7 cellular contexts compared by ENCODE assay signal in the genomic region with DNA sequence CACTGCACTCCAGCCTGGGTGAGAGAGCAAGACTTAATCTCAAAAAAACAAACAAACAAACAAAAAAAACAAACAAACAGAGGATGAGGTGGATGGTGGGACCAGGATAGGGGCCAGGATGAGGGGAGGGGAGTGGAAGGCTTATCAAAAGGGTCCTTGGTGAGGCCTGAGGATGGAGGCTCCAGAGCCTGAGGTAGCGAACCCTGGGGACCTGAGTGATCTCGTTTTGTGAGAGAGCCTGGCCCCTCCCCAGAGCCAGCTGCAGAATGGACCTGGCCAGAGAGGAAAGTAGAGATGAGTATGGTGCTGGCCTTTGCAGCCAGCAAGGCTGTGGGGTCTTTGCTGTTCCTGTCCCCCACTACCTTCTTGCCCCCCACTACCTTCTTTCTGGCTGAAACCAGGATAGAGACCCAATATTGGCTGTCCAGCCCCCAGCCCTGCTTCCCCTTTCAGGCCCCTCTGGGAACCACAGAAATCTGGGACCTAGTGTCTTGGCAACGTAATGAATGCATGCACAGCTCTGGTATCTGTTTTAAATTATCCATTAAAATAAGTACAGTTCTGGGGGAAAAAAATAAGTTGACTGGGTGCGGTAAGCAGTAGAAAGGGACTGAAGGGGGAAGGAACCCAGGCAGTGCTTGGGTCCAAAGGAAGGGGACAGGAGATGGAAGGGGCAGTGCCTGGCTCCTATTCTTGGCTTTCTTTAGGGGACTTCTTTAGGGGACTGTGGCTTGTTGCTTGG. TPM values are rescaled to one million over a fixed set of nuclear protein-coding genes. Genes with fewer than 3 reads are reported as not detected.
DNase-seq lines count a peak whose midpoint lies in the region; FAIRE-seq and TF ChIP-seq lines count a peak whose summit lies in the region.

No MANE protein-coding gene starts in this region.

- no peaks in the 10 kb centered on the region for H3K9me3 ChIP-seq in HUES64 (ENCODE audit: insufficient read depth, low read depth, low read length)
- H3K9me3 ChIP-seq in astrocyte (ENCODE audit: insufficient read depth, low read depth, low read length) = no peaks in the 10 kb centered on the region
- no peaks in the 10 kb centered on the region for H3K9me3 ChIP-seq in liver (ENCODE audit: control insufficient read depth in 4 of 4, low read length in 3 of 4)
- no peaks in the 10 kb centered on the region for H3K9me3 ChIP-seq in stomach smooth muscle (ENCODE audit: control insufficient read depth in 2 of 2, low read length in 2 of 2)

- H3K36me3 ChIP-seq in HUES64 (ENCODE audit: insufficient read depth, low read length) (no peaks in the 10 kb centered on the region), astrocyte (ENCODE audit: insufficient read depth, low read length) (peaks cover 5% of the 10 kb centered on the region), liver (ENCODE audit: control insufficient read depth in 4 of 4, insufficient read depth in 3 of 4, low read depth in 1 of 4, low read length in 3 of 4) (no peaks in the 10 kb centered on the region), stomach smooth muscle (ENCODE audit: control insufficient read depth in 2 of 2, insufficient read depth in 2 of 2, low read length in 2 of 2) (no peaks in the 10 kb centered on the region)

- H3K27me3 Mint-ChIP-seq in astrocyte (ENCODE audit: low read depth, unreplicated experiment) = no peaks in the 10 kb centered on the region

- peak overlapping the region; percentile 93; the same call in 1 of the 2 replicates for H3K4me3 ChIP-seq in HUES64 (ENCODE audit: low read length)
- no peak overlapping the region for H3K4me3 ChIP-seq in astrocyte (ENCODE audit: insufficient read depth, low read depth, low read length)
- no peak overlapping the region for H3K4me3 ChIP-seq in liver (ENCODE audit: low read depth in 1 of 3, low read length in 3 of 3)
- H3K4me3 ChIP-seq in stomach smooth muscle (ENCODE audit: low read length in 2 of 2) = peak overlapping the region in 1 of 2 donors; percentile 100

- H3K4me2 ChIP-seq in astrocyte (ENCODE audit: low read length) = peak overlapping the region; percentile 84

- no peak for TF ChIP-seq RAD21 in liver (IDR thresholded peaks at IDR 0.05)

- H4K20me1 ChIP-seq in astrocyte (ENCODE audit: insufficient read depth, low read length) = peaks cover 37% of the 10 kb centered on the region

- TF ChIP-seq CTCF in astrocyte (IDR thresholded peaks at IDR 0.05; ENCODE audit: insufficient read depth, low read depth, low read length) = no peak
- no peak for TF ChIP-seq CTCF in liver (IDR thresholded peaks at IDR 0.05; ENCODE audit: low read depth, low read length, missing input control)

- H3K27ac ChIP-seq in HUES64 (ENCODE audit: low read depth, low read length) = no peak overlapping the region
- peak overlapping the region; percentile 86 for H3K27ac ChIP-seq in astrocyte (ENCODE audit: low read depth, low read length)
- peak overlapping the region; percentile 82 to 91 for H3K27ac ChIP-seq in liver (ENCODE audit: low read depth in 1 of 2, low read length in 2 of 2)
- H3K27ac ChIP-seq in stomach smooth muscle (ENCODE audit: low read length) = peak overlapping the region; percentile 99

- DNase-seq in astrocyte (ENCODE audit: low read depth) (no peak), SHP77 treated with DMSO at 0.1 percent for 48 hours (lab: John Stamatoyannopoulos, UW) (no peak), COLO829 (ENCODE audit: low spot score) (no peak), COR-L47 (lab: John Stamatoyannopoulos, UW) (no peak)

- H3K4me1 Mint-ChIP-seq in astrocyte (ENCODE audit: low read depth, unreplicated experiment) = peaks cover 26% of the 10 kb centered on the region

- FAIRE-seq in astrocyte (lab: Jason Lieb, UNC) = no peak

- H3K4me1 ChIP-seq in HUES64 (ENCODE audit: insufficient read depth, low read length) = peaks cover 15% of the 10 kb centered on the region
- H3K4me1 ChIP-seq in astrocyte (ENCODE audit: insufficient read depth, low read length) = peaks cover 37% of the 10 kb centered on the region
- peaks cover 6 to 26% (median 15%) of the 10 kb centered on the region in 4 donors for H3K4me1 ChIP-seq in liver (ENCODE audit: control insufficient read depth in 4 of 4, insufficient read depth in 4 of 4, low read length in 3 of 4)
- peaks cover 40% of the 10 kb centered on the region for H3K4me1 ChIP-seq in stomach smooth muscle (ENCODE audit: control insufficient read depth, insufficient read depth, low read length)

- H3K79me2 ChIP-seq in astrocyte (ENCODE audit: insufficient read depth, low read length) = peaks cover 40% of the 10 kb centered on the region

- no peaks in the 10 kb centered on the region for H3K9me3 Mint-ChIP-seq in astrocyte (ENCODE audit: unreplicated experiment)

- peak overlapping the region; percentile 28; the same call in 1 of the 2 replicates for H3K9ac ChIP-seq in HUES64 (ENCODE audit: low read depth, low read length)
- peak overlapping the region; percentile 98 for H3K9ac ChIP-seq in astrocyte (ENCODE audit: low read length)
- peak overlapping the region in 1 of 2 donors; percentile 19 for H3K9ac ChIP-seq in liver (ENCODE audit: low read depth in 1 of 2, low read length in 2 of 2)
- peak overlapping the region in 1 of 2 donors; percentile 97 for H3K9ac ChIP-seq in stomach smooth muscle (ENCODE audit: low read length in 2 of 2)

- WGBS in HUES64 = 70% methylated on average over 4 of the region's 4 CpGs
- 72% methylated on average over 4 of the region's 4 CpGs for WGBS in liver

- H3K27me3 ChIP-seq in HUES64 (ENCODE audit: insufficient read depth, low read length) (no peaks in the 10 kb centered on the region), astrocyte (ENCODE audit: insufficient read depth, low read length) (no peaks in the 10 kb centered on the region), liver (ENCODE audit: control insufficient read depth in 4 of 4, insufficient read depth in 4 of 4, low read length in 3 of 4) (no peaks in the 10 kb centered on the region), stomach smooth muscle (ENCODE audit: control insufficient read depth in 1 of 2, insufficient read depth in 2 of 2, low read length in 2 of 2) (no peaks in the 10 kb centered on the region)

- peak overlapping the region; percentile 99 for H3K4me3 Mint-ChIP-seq in astrocyte (ENCODE audit: unreplicated experiment)

- peaks cover 5% of the 10 kb centered on the region for H3K36me3 Mint-ChIP-seq in astrocyte (ENCODE audit: low read depth, unreplicated experiment)

- H3K27ac Mint-ChIP-seq in astrocyte (ENCODE audit: unreplicated experiment) = peak overlapping the region; percentile 92

- no peak overlapping the region for H2AFZ ChIP-seq in astrocyte (ENCODE audit: low read depth, low read length)

TF ChIP-seq in liver, 16 proteins besides CTCF, POLR2A, EP300 and RAD21 (continues in another document):
- TF ChIP-seq ATF3 (IDR thresholded peaks at IDR 0.05) = no peak
- TF ChIP-seq REST (IDR thresholded peaks at IDR 0.05) = no peak
- no peak for TF ChIP-seq MAX (IDR thresholded peaks at IDR 0.05)
- TF ChIP-seq NR2F2 (IDR thresholded peaks at IDR 0.05) = no peak
- no peak for TF ChIP-seq FOXA1 (IDR thresholded peaks at IDR 0.05)
- TF ChIP-seq JUND (IDR thresholded peaks at IDR 0.05) = no peak
- TF ChIP-seq EGR1 (IDR thresholded peaks at IDR 0.05; ENCODE audit: low read depth in 2 of 2) = no peak

RNA-seq across cellular contexts. Expression of gene LMNA, which starts 1.1 kb away (rescaled TPM):
- polyA plus RNA-seq in HUES64 (2013, experiment 1 of 2) = 30.5 TPM
- 31.3 TPM for polyA plus RNA-seq in HUES64 (2013, experiment 2 of 2)
- total RNA-seq in astrocyte (429 and 464 TPM in 2 replicates), liver (100 to 1,000 TPM in 1 of 2 donors, 10 to 100 TPM in 1; 89.4 to 160 TPM)
- 100 to 1,000 TPM in 1 of 2 donors, 10 to 100 TPM in 1; 60.4 to 105 TPM for polyA plus RNA-seq in liver

RNA-seq across cellular contexts. Expression of gene MEX3A, which starts 31.2 kb away (rescaled TPM):
- polyA plus RNA-seq in HUES64 (2013, experiment 1 of 2) = 41.6 TPM
- 47.7 TPM for polyA plus RNA-seq in HUES64 (2013, experiment 2 of 2)
- total RNA-seq in astrocyte (32.9 and 37.6 TPM in 2 replicates), liver (1 to 10 TPM; 1.3 TPM)
- under 1 TPM; 0.52 to 0.56 TPM for polyA plus RNA-seq in liver

RNA-seq across cellular contexts. Expression of gene SEMA4A, which starts 40.0 kb away (rescaled TPM):
- polyA plus RNA-seq in HUES64 (2013, experiment 1 of 2) = 5.7 TPM
- 4.9 TPM for polyA plus RNA-seq in HUES64 (2013, experiment 2 of 2)
- total RNA-seq in astrocyte = 0.66 and 1.1 TPM in 2 replicates
- 1 to 10 TPM; 2.3 to 3.5 TPM for total RNA-seq in liver
- 1 to 10 TPM; 1.1 to 1.2 TPM for polyA plus RNA-seq in liver

RNA-seq across cellular contexts. Expression of gene RAB25, which starts 52.5 kb away (rescaled TPM):
- polyA plus RNA-seq in HUES64 (2013, experiment 1 of 2) = 17.1 TPM
- 21.3 TPM for polyA plus RNA-seq in HUES64 (2013, experiment 2 of 2)
- total RNA-seq in astrocyte (0.99 and 3.1 TPM in 2 replicates), liver (1 to 10 TPM in 1 of 2 donors, under 1 TPM in 1; 0.67 to 1.0 TPM)
- polyA plus RNA-seq in liver = 1 to 10 TPM in 1 of 2 donors, under 1 TPM in 1; 0.82 to 2.0 TPM

RNA-seq across cellular contexts. Expression of gene LAMTOR2, which starts 58.9 kb away (rescaled TPM):
- 66.4 TPM for polyA plus RNA-seq in HUES64 (2013, experiment 1 of 2)
- polyA plus RNA-seq in HUES64 (2013, experiment 2 of 2) = 72.2 TPM
- total RNA-seq in astrocyte (60.1 and 62.6 TPM in 2 replicates), liver (10 to 100 TPM; 30.4 to 42.9 TPM)
- polyA plus RNA-seq in liver = 100 to 1,000 TPM; 115 to 152 TPM

Comparison
In these comparisons a context has a peak if more than half of its experiments do, and no peak if none do; other contexts are left out.
1. RNA of gene MEX3A, which starts 31.2 kb away (total RNA-seq): 32.9 to 37.6 TPM in astrocyte; 1.3 TPM in liver; every median in the first group is over 10 times any median in the second.